Comparison of ENCODE assay signal across 20 cellular contexts in genomic region chr2:167069855-167070254, GRCh38.
DNase-seq lines count a peak whose midpoint lies in the region; ATAC-seq and TF ChIP-seq lines count a peak whose summit lies in the region.
"Had no signal": no experiment of that assay in that cellular context is flagged by ENCODE, and none has a peak within 500 bp of the region (broad histone marks: within the 10 kb centered on the region; RNA-seq: fewer than 3 reads in every experiment).

No MANE protein-coding gene starts in this region.

- H3K79me1 ChIP-seq in mesenchymal stem cell (replicated peaks; ENCODE audit: low read length, poor library complexity, severe bottlenecking): no peaks in the 10 kb centered on the region

- H3K4me1 ChIP-seq in RWPE2 (ENCODE audit: insufficient read depth, poor library complexity, severe bottlenecking): peaks cover 8% of the 10 kb centered on the region
- no peaks in the 10 kb centered on the region for H3K4me1 ChIP-seq in mesenchymal stem cell (ENCODE audit: control insufficient read depth, insufficient read depth, low read depth, low read length)
- H3K4me1 ChIP-seq: A549 had no signal

- H3K27ac ChIP-seq in RWPE2 (ENCODE audit: poor library complexity, severe bottlenecking) (no peak overlapping the region), epithelial cell of prostate (peak overlapping the region; percentile 38), mesenchymal stem cell (ENCODE audit: low read length, poor library complexity, severe bottlenecking) (peak overlapping the region; percentile 45)
- H3K27ac ChIP-seq: A549; BLaER1 treated with 17β-estradiol and CSF1 and Interleukin-3, amounts not matched to agents 10 nM and 100 nM; HL-60 had no signal

- no peak overlapping the region for H3K14ac ChIP-seq in mesenchymal stem cell (ENCODE audit: low read length in 2 of 2)

- no peak overlapping the region for H2BK12ac ChIP-seq in mesenchymal stem cell (ENCODE audit: low read length in 2 of 2)

- H3K36me3 ChIP-seq in RWPE2 (ENCODE audit: low read depth) (no peaks in the 10 kb centered on the region), mesenchymal stem cell (ENCODE audit: control insufficient read depth in 1 of 2, insufficient read depth in 2 of 2, low read depth in 1 of 2, low read length in 2 of 2) (no peaks in the 10 kb centered on the region)
- H3K36me3 ChIP-seq: BLaER1 treated with 17β-estradiol and CSF1 and Interleukin-3, amounts not matched to agents 10 nM and 100 nM; MG63 had no signal

- H3K27ac Mint-ChIP-seq in activated naive CD4-positive, alpha-beta T cell treated with anti-CD3 and anti-CD28 coated beads, Interleukin-2, amount 10 ng/mL, durations not matched to agents 7 days and 5 days: no peak overlapping the region
- H3K27ac Mint-ChIP-seq: CD4-positive, alpha-beta T cell had no signal

- no peaks in the 10 kb centered on the region for H3K9me3 Mint-ChIP-seq in activated naive CD4-positive, alpha-beta T cell treated with anti-CD3 and anti-CD28 coated beads, Interleukin-2, amount 10 ng/mL, durations not matched to agents 7 days and 5 days
- H3K9me3 Mint-ChIP-seq: CD4-positive, alpha-beta T cell had no signal

- H2AK5ac ChIP-seq in mesenchymal stem cell (ENCODE audit: low read length, severe bottlenecking): no peak overlapping the region

- H3K27me3 Mint-ChIP-seq in activated naive CD4-positive, alpha-beta T cell treated with anti-CD3 and anti-CD28 coated beads, Interleukin-2, amount 10 ng/mL, durations not matched to agents 7 days and 5 days: no peaks in the 10 kb centered on the region
- H3K27me3 Mint-ChIP-seq: CD4-positive, alpha-beta T cell had no signal

- H3K9ac ChIP-seq in mesenchymal stem cell (ENCODE audit: low read length): no peak overlapping the region
- H3K9ac ChIP-seq: BLaER1 treated with 17β-estradiol and CSF1 and Interleukin-3, amounts not matched to agents 10 nM and 100 nM had no signal

- H3K23ac ChIP-seq in mesenchymal stem cell (ENCODE audit: low read length in 2 of 2): no peak overlapping the region

- H2BK120ac ChIP-seq in mesenchymal stem cell (ENCODE audit: low read depth, low read length): no peak overlapping the region

- H3K27me3 ChIP-seq in RWPE2 (ENCODE audit: insufficient read depth, poor library complexity, severe bottlenecking): no peaks in the 10 kb centered on the region
- no peaks in the 10 kb centered on the region for H3K27me3 ChIP-seq in mesenchymal stem cell (ENCODE audit: control insufficient read depth in 1 of 2, insufficient read depth in 1 of 2, low read length in 2 of 2)
- H3K27me3 ChIP-seq: BLaER1 treated with 17β-estradiol and CSF1 and Interleukin-3, amounts not matched to agents 10 nM and 100 nM; MG63 had no signal

- no peaks in the 10 kb centered on the region for H3K36me3 Mint-ChIP-seq in activated naive CD4-positive, alpha-beta T cell treated with anti-CD3 and anti-CD28 coated beads, Interleukin-2, amount 10 ng/mL, durations not matched to agents 7 days and 5 days

- no peak overlapping the region for H3K4me3 Mint-ChIP-seq in activated naive CD4-positive, alpha-beta T cell treated with anti-CD3 and anti-CD28 coated beads, Interleukin-2, amount 10 ng/mL, durations not matched to agents 7 days and 5 days
- H3K4me3 Mint-ChIP-seq: CD4-positive, alpha-beta T cell had no signal

- ATAC-seq in RWPE2 (ENCODE audit: low read depth): peak; percentile 78
- ATAC-seq: A549, HepG2 had no signal

- H2BK5ac ChIP-seq in mesenchymal stem cell (ENCODE audit: low read depth, low read length, poor library complexity, severe bottlenecking): no peak overlapping the region

- CTCF ChIA-PET in activated naive CD4-positive, alpha-beta T cell treated with anti-CD3 and anti-CD28 coated beads, Interleukin-2, amount 10 ng/mL, durations not matched to agents 7 days and 5 days (lab: Charles Lee): no interaction called here

- H4K91ac ChIP-seq in mesenchymal stem cell (ENCODE audit: low read length): no peak overlapping the region

- no peak overlapping the region for H3K18ac ChIP-seq in mesenchymal stem cell (ENCODE audit: low read depth in 1 of 2, low read length in 2 of 2)

- WGBS in mesenchymal stem cell: 100% methylated on average over 1 of the region's 1 CpG

- H3K4me1 Mint-ChIP-seq in activated naive CD4-positive, alpha-beta T cell treated with anti-CD3 and anti-CD28 coated beads, Interleukin-2, amount 10 ng/mL, durations not matched to agents 7 days and 5 days: no peaks in the 10 kb centered on the region

- H3K4ac ChIP-seq in mesenchymal stem cell (ENCODE audit: low read depth in 1 of 2, low read length in 2 of 2): no peak overlapping the region

- H2BK15ac ChIP-seq in mesenchymal stem cell (ENCODE audit: low read depth, poor library complexity, severe bottlenecking): no peak overlapping the region

- no peak overlapping the region for H4K8ac ChIP-seq in mesenchymal stem cell (ENCODE audit: low read length)

- H3K9me3 ChIP-seq in RWPE2 (ENCODE audit: severe bottlenecking): no peaks in the 10 kb centered on the region
- H3K9me3 ChIP-seq in mesenchymal stem cell (ENCODE audit: control insufficient read depth, low read length): no peaks in the 10 kb centered on the region
- H3K9me3 ChIP-seq: A549; BLaER1 treated with 17β-estradiol and CSF1 and Interleukin-3, amounts not matched to agents 10 nM and 100 nM; MG63 had no signal

- H2AFZ ChIP-seq in mesenchymal stem cell (ENCODE audit: low read depth, low read length): no peak overlapping the region

- H3K4me3 ChIP-seq in RWPE2 (ENCODE audit: severe bottlenecking) (no peak overlapping the region), mesenchymal stem cell (ENCODE audit: insufficient read depth in 1 of 2, low read depth in 1 of 2, low read length in 2 of 2) (no peak overlapping the region)
- H3K4me3 ChIP-seq: A549; BLaER1 treated with 17β-estradiol and CSF1 and Interleukin-3, amounts not matched to agents 10 nM and 100 nM; MG63 had no signal

- H3K4me2 ChIP-seq in mesenchymal stem cell (ENCODE audit: low read length, poor library complexity, severe bottlenecking): no peak overlapping the region
- H3K4me2 ChIP-seq: A549; BLaER1 treated with 17β-estradiol and CSF1 and Interleukin-3, amounts not matched to agents 10 nM and 100 nM had no signal

- DNase-seq in HS-5 (ENCODE audit: low read depth) (peak; percentile 6), RWPE2 (ENCODE audit: low spot score) (no peak), epithelial cell of prostate (ENCODE audit: low read depth, low spot score) (peak; percentile 2), mesenchymal stem cell (no peak), amygdala (lab: John Stamatoyannopoulos, UW) (no peak), NCI-H2227 treated with DMSO at 0.1 percent for 48 hours (lab: John Stamatoyannopoulos, UW) (no peak), iPS-NIHi11 (ENCODE audit: low spot score) (no peak)
- DNase-seq in activated naive CD4-positive, alpha-beta T cell treated with anti-CD3 and anti-CD28 coated beads, Interleukin-2, amount 10 ng/mL, durations not matched to agents 7 days and 5 days: no peak
- DNase-seq: AML-193; CD4-positive, alpha-beta T cell; KBM-7; MG63; NCI-H2029; NCI-H526 treated with DMSO at 0.1 percent for 48 hours; RPMI8226; SHP77 treated with DMSO at 0.1 percent for 48 hours had no signal

- TF ChIP-seq CTCF in RWPE2 (IDR thresholded peaks at IDR 0.05; ENCODE audit: poor library complexity, severe bottlenecking): no peak

Comparison
In these comparisons a context has a peak if more than half of its experiments do, and no peak if none do; other contexts are left out.
1. DNase-seq: peak in HS-5 (single experiment) and epithelial cell of prostate (single experiment); none in RWPE2 (single experiment), mesenchymal stem cell (single experiment), amygdala (0 of 56), NCI-H2227 treated with DMSO at 0.1 percent for 48 hours (single experiment), activated naive CD4-positive, alpha-beta T cell treated with anti-CD3 and anti-CD28 coated beads, Interleukin-2, amount 10 ng/mL, durations not matched to agents 7 days and 5 days (single experiment) and iPS-NIHi11 (single experiment).